ENCODE assay signal across 19 cellular contexts in the genomic region with DNA sequence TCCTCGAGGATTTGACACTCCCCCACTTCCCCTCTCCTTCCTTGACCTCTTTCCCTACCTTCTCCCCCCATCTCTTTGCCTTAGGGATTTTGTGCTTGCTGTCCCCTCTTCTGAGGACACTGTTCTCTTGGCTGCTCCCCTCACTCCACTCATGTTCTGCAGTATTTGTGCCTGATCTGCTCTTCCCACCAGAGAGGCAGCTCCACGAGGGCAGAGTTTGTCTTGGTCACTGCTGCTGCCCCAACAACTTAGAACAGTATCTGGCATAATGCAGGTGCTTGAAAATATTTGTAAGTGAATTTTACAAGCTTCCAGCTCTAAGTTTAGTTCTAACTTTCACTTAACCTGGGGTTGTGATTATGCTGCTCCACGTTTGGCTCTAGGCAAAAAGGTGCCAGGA. TPM values are rescaled to one million over a fixed set of nuclear protein-coding genes. Genes with fewer than 3 reads are reported as not detected.
A peak's percentile ranks its signal among the peaks of the same experiment; 100 is the strongest.
DNase-seq lines count a peak whose midpoint lies in the region; ATAC-seq and TF ChIP-seq lines count a peak whose summit lies in the region.
"Had no signal": no experiment of that assay in that cellular context is flagged by ENCODE, and none has a peak within 500 bp of the region (broad histone marks: within the 10 kb centered on the region; RNA-seq: fewer than 3 reads in every experiment).

No MANE protein-coding gene starts in this region.

- H4K20me1 ChIP-seq in SK-N-SH (ENCODE audit: insufficient read depth): 0 out of 2 replicates have a peak, but pooled peaks cover 7% of the 10 kb centered on the region
- no peaks in the 10 kb centered on the region for H4K20me1 ChIP-seq in KMS-11 (ENCODE audit: insufficient read depth)

- H3K9me3 ChIP-seq in SK-N-SH (no peaks in the 10 kb centered on the region), sigmoid colon (no peaks in the 10 kb centered on the region)
- H3K9me3 ChIP-seq: stomach had no signal

- peaks cover 27% of the 10 kb centered on the region for H3F3A ChIP-seq in SK-N-SH (replicated peaks; ENCODE audit: insufficient read depth)

- no peaks in the 10 kb centered on the region for H3K27me3 ChIP-seq in SK-N-SH (ENCODE audit: insufficient read depth)
- H3K27me3 ChIP-seq in KMS-11 (ENCODE audit: insufficient read depth, low read depth): no peaks in the 10 kb centered on the region
- no peaks in the 10 kb centered on the region for H3K27me3 ChIP-seq in sigmoid colon
- H3K27me3 ChIP-seq: stomach had no signal

- H3K4me3 ChIP-seq in SK-N-SH (ENCODE audit: low read depth in 2 of 2, low read length in 1 of 2): no peak overlapping the region
- no peak overlapping the region for H3K4me3 ChIP-seq in KMS-11 (IDR thresholded peaks at IDR 0.05; ENCODE audit: insufficient read depth, low read depth, low read length)
- H3K4me3 ChIP-seq in sigmoid colon: no peak overlapping the region
- H3K4me3 ChIP-seq: K562, stomach had no signal

- no peaks in the 10 kb centered on the region for H3K9me2 ChIP-seq in SK-N-SH

- DNase-seq in SK-N-SH: no peak
- no peak for DNase-seq in sigmoid colon
- no peak for DNase-seq in amniotic stem cell (lab: John Stamatoyannopoulos, UW)
- no peak for DNase-seq in AML-193 (lab: John Stamatoyannopoulos, UW)
- DNase-seq: 8988T, aorta, COR-L47, GF-D8, left ventricle myocardium superior, NCI-H1417 treated with DMSO at 0.1 percent for 48 hours, NCI-H510A, stomach, T1000 had no signal

- peaks cover 19% of the 10 kb centered on the region for H3K79me2 ChIP-seq in SK-N-SH (ENCODE audit: insufficient read depth)
- H3K79me2 ChIP-seq in KMS-11 (ENCODE audit: insufficient read depth, low read depth): peaks cover 16% of the 10 kb centered on the region; the same call in 1 of the 2 replicates

- H3K36me3 ChIP-seq in SK-N-SH (replicated peaks in 1 of 2; ENCODE audit: control insufficient read depth in 1 of 2, insufficient read depth in 2 of 2, low read length in 1 of 2): peaks cover 5 to 6% of the 10 kb centered on the region in 2 experiments
- H3K36me3 ChIP-seq in KMS-11 (ENCODE audit: insufficient read depth): no peaks in the 10 kb centered on the region
- H3K36me3 ChIP-seq in sigmoid colon: no peaks in the 10 kb centered on the region
- H3K36me3 ChIP-seq: stomach had no signal

- TF ChIP-seq CTCF in SK-N-SH (IDR thresholded peaks at IDR 0.05) (no peak), KMS-11 (conservative IDR thresholded peaks at IDR 0.05; ENCODE audit: low read depth, low read length) (no peak), sigmoid colon (IDR thresholded peaks at IDR 0.05) (no peak)

- H3K4me1 ChIP-seq in SK-N-SH (ENCODE audit: control insufficient read depth in 1 of 2, insufficient read depth in 2 of 2, low read depth in 1 of 2, low read length in 1 of 2) (peaks cover 12 to 56% of the 10 kb centered on the region in 2 experiments), KMS-11 (ENCODE audit: low read depth, poor library complexity, severe bottlenecking) (peaks cover 97% of the 10 kb centered on the region), sigmoid colon (peaks cover 0 to 60% (median 42%) of the 10 kb centered on the region in 4 donors)

- no peak for TF ChIP-seq RAD21 in SK-N-SH (IDR thresholded peaks at IDR 0.05; ENCODE audit: low read length)

- CTCF ChIA-PET in SK-N-SH (lab: Yijun Ruan, JAX): interaction anchor here (0.9 to 4.4 kb wide), 3 partner anchors 30 to 90 kb away, joined by 3 to 23 read pairs (median 3); no protein-coding TSS in a partner anchor

- POLR2A ChIA-PET in SK-N-SH (lab: Yijun Ruan, JAX): no interaction called here

- no peak overlapping the region for H3K4me2 ChIP-seq in SK-N-SH
- H3K4me2 ChIP-seq in KMS-11: peak overlapping the region; percentile 86

- H2AFZ ChIP-seq in SK-N-SH (ENCODE audit: low read depth): no peak overlapping the region
- peak overlapping the region; percentile 41; the same call in 1 of the 2 replicates for H2AFZ ChIP-seq in KMS-11 (ENCODE audit: low read depth)

- no peak overlapping the region for H3K9ac ChIP-seq in SK-N-SH
- H3K9ac ChIP-seq in KMS-11: peak overlapping the region; percentile 59

- TF ChIP-seq EP300 in SK-N-SH (IDR thresholded peaks at IDR 0.05; ENCODE audit: borderline replicate concordance in 1 of 2, low read depth in 1 of 2, low read length in 1 of 2) (no peak), sigmoid colon (IDR thresholded peaks at IDR 0.05) (no peak)

- ATAC-seq in SK-N-SH treated with all-trans-retinoic acid at 6 μM for 48 hours: no peak
- ATAC-seq in GM21390 (IDR thresholded peaks at IDR 0.05; ENCODE audit: unreplicated experiment): no peak
- ATAC-seq: K562, left ventricle myocardium superior, sciatic nerve had no signal

- intact Hi-C loops in sigmoid colon (cut with DNase I): loop anchor here (5.0 kb wide), 2 partner anchors 75 to 120 kb away; a partner anchor contains a TSS

- 86% methylated on average over 3 of the region's 3 CpGs for WGBS in SK-N-SH (ENCODE audit: low lambda C conversion rate)
- 66 to 72% methylated on average over 3 of the region's 3 CpGs for WGBS in sigmoid colon, 2 donors

- H3K27ac ChIP-seq in SK-N-SH (ENCODE audit: low read depth in 2 of 2, low read length in 1 of 2) (peak overlapping the region; percentile 82 to 91; a peak in 3 of 4 replicates), KMS-11 (peak overlapping the region; percentile 94), angular gyrus (ENCODE audit: low read depth, low read length) (peak overlapping the region; percentile 40), sigmoid colon (peak overlapping the region; percentile 22 to 68 (median 46))

- no peak for TF ChIP-seq POLR2A in sigmoid colon (IDR thresholded peaks at IDR 0.05)

TF ChIP-seq in SK-N-SH, 30 proteins besides CTCF, POLR2A, EP300 and RAD21 (continues in another document):
- no peak for TF ChIP-seq ELF1 (IDR thresholded peaks at IDR 0.05)
- TF ChIP-seq, protein P1, sequence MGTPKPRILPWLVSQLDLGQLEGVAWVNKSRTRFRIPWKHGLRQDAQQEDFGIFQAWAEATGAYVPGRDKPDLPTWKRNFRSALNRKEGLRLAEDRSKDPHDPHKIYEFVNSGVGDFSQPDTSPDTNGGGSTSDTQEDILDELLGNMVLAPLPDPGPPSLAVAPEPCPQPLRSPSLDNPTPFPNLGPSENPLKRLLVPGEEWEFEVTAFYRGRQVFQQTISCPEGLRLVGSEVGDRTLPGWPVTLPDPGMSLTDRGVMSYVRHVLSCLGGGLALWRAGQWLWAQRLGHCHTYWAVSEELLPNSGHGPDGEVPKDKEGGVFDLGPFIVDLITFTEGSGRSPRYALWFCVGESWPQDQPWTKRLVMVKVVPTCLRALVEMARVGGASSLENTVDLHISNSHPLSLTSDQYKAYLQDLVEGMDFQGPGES (IDR thresholded peaks at IDR 0.05; ENCODE audit: low read depth, low read length): no peak
- TF ChIP-seq, protein P2, sequence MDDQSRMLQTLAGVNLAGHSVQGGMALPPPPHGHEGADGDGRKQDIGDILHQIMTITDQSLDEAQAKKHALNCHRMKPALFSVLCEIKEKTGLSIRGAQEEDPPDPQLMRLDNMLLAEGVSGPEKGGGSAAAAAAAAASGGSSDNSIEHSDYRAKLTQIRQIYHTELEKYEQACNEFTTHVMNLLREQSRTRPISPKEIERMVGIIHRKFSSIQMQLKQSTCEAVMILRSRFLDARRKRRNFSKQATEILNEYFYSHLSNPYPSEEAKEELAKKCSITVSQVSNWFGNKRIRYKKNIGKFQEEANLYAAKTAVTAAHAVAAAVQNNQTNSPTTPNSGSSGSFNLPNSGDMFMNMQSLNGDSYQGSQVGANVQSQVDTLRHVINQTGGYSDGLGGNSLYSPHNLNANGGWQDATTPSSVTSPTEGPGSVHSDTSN (IDR thresholded peaks at IDR 0.05): no peak
- no peak for TF ChIP-seq POLR2AphosphoS5 (IDR thresholded peaks at IDR 0.05; ENCODE audit: low read depth, low read length)
- no peak for TF ChIP-seq FOXJ3 (CRISPR knock-in tag; IDR thresholded peaks at IDR 0.05)
- no peak for TF ChIP-seq FOXM1 (IDR thresholded peaks at IDR 0.05; ENCODE audit: low read depth)
- TF ChIP-seq RXRA (IDR thresholded peaks at IDR 0.05; ENCODE audit: borderline replicate concordance, low read depth): no peak
- TF ChIP-seq NRF1 (IDR thresholded peaks at IDR 0.05; ENCODE audit: low read depth, low read length): no peak
- TF ChIP-seq RCOR1 (IDR thresholded peaks at IDR 0.05; ENCODE audit: low read length): no peak

TF ChIP-seq in SK-N-SH treated with all-trans-retinoic acid at 6 μM for 48 hours, 23 proteins besides CTCF, POLR2A, EP300 and RAD21 (continues in another document):
- TF ChIP-seq GLIS3 (CRISPR knock-in tag; IDR thresholded peaks at IDR 0.05) (no peak), ZC3H10 (CRISPR knock-in tag; IDR thresholded peaks at IDR 0.05) (no peak), OSR1 (CRISPR knock-in tag; IDR thresholded peaks at IDR 0.05) (no peak), BACH2 (CRISPR knock-in tag; IDR thresholded peaks at IDR 0.05; ENCODE audit: borderline replicate concordance) (no peak), ARNTL (CRISPR knock-in tag; IDR thresholded peaks at IDR 0.05; ENCODE audit: borderline replicate concordance, low read depth) (no peak), ZFP3 (CRISPR knock-in tag; IDR thresholded peaks at IDR 0.05) (no peak)
- TF ChIP-seq, protein P3, sequence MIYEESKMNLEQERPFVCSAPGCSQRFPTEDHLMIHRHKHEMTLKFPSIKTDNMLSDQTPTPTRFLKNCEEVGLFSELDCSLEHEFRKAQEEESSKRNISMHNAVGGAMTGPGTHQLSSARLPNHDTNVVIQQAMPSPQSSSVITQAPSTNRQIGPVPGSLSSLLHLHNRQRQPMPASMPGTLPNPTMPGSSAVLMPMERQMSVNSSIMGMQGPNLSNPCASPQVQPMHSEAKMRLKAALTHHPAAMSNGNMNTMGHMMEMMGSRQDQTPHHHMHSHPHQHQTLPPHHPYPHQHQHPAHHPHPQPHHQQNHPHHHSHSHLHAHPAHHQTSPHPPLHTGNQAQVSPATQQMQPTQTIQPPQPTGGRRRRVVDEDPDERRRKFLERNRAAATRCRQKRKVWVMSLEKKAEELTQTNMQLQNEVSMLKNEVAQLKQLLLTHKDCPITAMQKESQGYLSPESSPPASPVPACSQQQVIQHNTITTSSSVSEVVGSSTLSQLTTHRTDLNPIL (CRISPR knock-in tag; IDR thresholded peaks at IDR 0.05; ENCODE audit: low read depth): no peak

RNA-seq across cellular contexts. Expression of a gene that starts 10.0 kb away (rescaled TPM):
- polyA plus RNA-seq in SK-N-SH (2012; rRNA removed) (48.2 and 56.7 TPM in 2 replicates), sigmoid colon (10 to 100 TPM in 2 of 3 donors, 1 to 10 TPM in 1; 9.0 to 46.8 (median 11.8) TPM)
- 40.5 and 46.7 TPM in 2 replicates for polyA plus RNA-seq in SK-N-SH (2012; cell fraction: cytosol; rRNA removed)
- polyA plus RNA-seq in SK-N-SH (2012; cell fraction: nucleus; rRNA removed): 36.3 and 57.4 TPM in 2 replicates
- 10 to 100 TPM; 26.3 to 51.0 (median 40.6) TPM for total RNA-seq in sigmoid colon

Comparison
In these comparisons a context has a peak if more than half of its experiments do, and no peak if none do; other contexts are left out.
1. H3K27ac ChIP-seq: peak in every context shown above with its lines; median percentile 94 in KMS-11; 86 in SK-N-SH; 46 in sigmoid colon; 40 in angular gyrus.